In genomic region chr1:6614953-6615785, GRCh38 we compare ENCODE assay signal across 8 cellular contexts. TPM values are rescaled to one million over a fixed set of nuclear protein-coding genes. Genes with fewer than 3 reads are reported as not detected.
DNase-seq lines count a peak whose midpoint lies in the region; ATAC-seq and TF ChIP-seq lines count a peak whose summit lies in the region.

No MANE protein-coding gene starts in this region.

- H3K36me3 Mint-ChIP-seq in central memory CD8-positive, alpha-beta T cell (ENCODE audit: insufficient read depth) = peaks cover 10% of the 10 kb centered on the region

- no peaks in the 10 kb centered on the region for H3K27me3 ChIP-seq in Karpas-422 (ENCODE audit: low read length)
- H3K27me3 ChIP-seq in muscle layer of colon (ENCODE audit: control insufficient read depth in 1 of 2, insufficient read depth in 2 of 2, low read length in 2 of 2) = no peaks in the 10 kb centered on the region

- H3K4me1 ChIP-seq in Karpas-422 (ENCODE audit: low read length) = peaks cover 15% of the 10 kb centered on the region
- peaks cover 33% of the 10 kb centered on the region for H3K4me1 ChIP-seq in muscle layer of colon (ENCODE audit: insufficient read depth, low read length)

- no peak for ATAC-seq in central memory CD8-positive, alpha-beta T cell (replicated peaks; ENCODE audit: extremely low read depth, poor library complexity, severe bottlenecking)
- ATAC-seq in HG02763 (IDR thresholded peaks at IDR 0.05; ENCODE audit: unreplicated experiment) (no peak), HG02678 (IDR thresholded peaks at IDR 0.05; ENCODE audit: unreplicated experiment) (no peak), HG03097 (IDR thresholded peaks at IDR 0.05; ENCODE audit: low FRiP score, unreplicated experiment) (no peak)

- H3K79me2 ChIP-seq in Karpas-422 (ENCODE audit: low read length) = peaks cover 38% of the 10 kb centered on the region

- H3K27ac Mint-ChIP-seq in central memory CD8-positive, alpha-beta T cell (ENCODE audit: low read depth) = no peak overlapping the region

- no peaks in the 10 kb centered on the region for H3K9me3 Mint-ChIP-seq in central memory CD8-positive, alpha-beta T cell

- DNase-seq in AG10803 (ENCODE audit: low read depth) = no peak
- DNase-seq in Karpas-422 = no peak
- DNase-seq in central memory CD8-positive, alpha-beta T cell (ENCODE audit: low spot score in 2 of 2) = no peak
- no peak for DNase-seq in anterior cingulate cortex (lab: John Stamatoyannopoulos, UW)

- H3K4me2 ChIP-seq in Karpas-422 (ENCODE audit: low read depth, low read length, poor library complexity, severe bottlenecking) = peak overlapping the region; percentile 76

- peak overlapping the region; percentile 71 for H3K4me3 ChIP-seq in AG10803 (ENCODE audit: low read length)
- peak overlapping the region; percentile 96 for H3K4me3 ChIP-seq in Karpas-422 (ENCODE audit: low read length)
- peak overlapping the region; percentile 61 to 83 for H3K4me3 ChIP-seq in muscle layer of colon (ENCODE audit: low read depth in 1 of 2, low read length in 2 of 2)

- no peak overlapping the region for H2AFZ ChIP-seq in Karpas-422 (ENCODE audit: low read length)

- H3K4me3 Mint-ChIP-seq in central memory CD8-positive, alpha-beta T cell = peak overlapping the region; percentile 66

- H3K27ac ChIP-seq in Karpas-422 (ENCODE audit: low read length) (no peak overlapping the region), muscle layer of colon (ENCODE audit: low read depth, low read length) (peak overlapping the region; percentile 86)

- H3K9me3 ChIP-seq in Karpas-422 (ENCODE audit: low read length) (no peaks in the 10 kb centered on the region), muscle layer of colon (ENCODE audit: low read length) (no peaks in the 10 kb centered on the region)

- peak overlapping the region; percentile 99 for H3K9ac ChIP-seq in Karpas-422 (ENCODE audit: low read length)
- H3K9ac ChIP-seq in muscle layer of colon (ENCODE audit: low read length) = peak overlapping the region; percentile 34

- H3K36me3 ChIP-seq in Karpas-422 (ENCODE audit: insufficient read depth, low read length) (0 out of 2 replicates have a peak, but pooled peaks cover 4% of the 10 kb centered on the region), muscle layer of colon (ENCODE audit: insufficient read depth, low read length) (peaks cover 17% of the 10 kb centered on the region)

- no peaks in the 10 kb centered on the region for H4K20me1 ChIP-seq in Karpas-422 (ENCODE audit: insufficient read depth, low read depth, low read length)

- no peaks in the 10 kb centered on the region for H3K9me2 ChIP-seq in Karpas-422 (replicated peaks; ENCODE audit: insufficient read depth, low read length)

- H3K4me1 Mint-ChIP-seq in central memory CD8-positive, alpha-beta T cell = peaks cover 22% of the 10 kb centered on the region

- no peak for TF ChIP-seq CTCF in AG10803 (conservative IDR thresholded peaks at IDR 0.05; ENCODE audit: low read length)

- no peaks in the 10 kb centered on the region for H3K27me3 Mint-ChIP-seq in central memory CD8-positive, alpha-beta T cell

RNA-seq across cellular contexts. Expression of gene PHF13, which starts 1.6 kb away (rescaled TPM):
- total RNA-seq in Karpas-422 (2014; rRNA removed; shearing (Covaris generic); ENCODE audit: low replicate concordance) = 5.7 and 11.1 TPM in 2 replicates

RNA-seq across cellular contexts. Expression of gene THAP3, which starts 9.5 kb away (rescaled TPM):
- total RNA-seq in Karpas-422 (2014; rRNA removed; shearing (Covaris generic); ENCODE audit: low replicate concordance) = 13.3 and 19.5 TPM in 2 replicates

RNA-seq across cellular contexts. Expression of gene KLHL21, which starts 12.5 kb away (rescaled TPM):
- total RNA-seq in Karpas-422 (2014; rRNA removed; shearing (Covaris generic); ENCODE audit: low replicate concordance) = 12.2 and 13.3 TPM in 2 replicates

RNA-seq across cellular contexts. Expression of gene ZBTB48, which starts 35.4 kb away (rescaled TPM):
- total RNA-seq in Karpas-422 (2014; rRNA removed; shearing (Covaris generic); ENCODE audit: low replicate concordance) = 36.3 and 69.0 TPM in 2 replicates
